Comparison of ENCODE assay signal across 28 cellular contexts in the genomic region with DNA sequence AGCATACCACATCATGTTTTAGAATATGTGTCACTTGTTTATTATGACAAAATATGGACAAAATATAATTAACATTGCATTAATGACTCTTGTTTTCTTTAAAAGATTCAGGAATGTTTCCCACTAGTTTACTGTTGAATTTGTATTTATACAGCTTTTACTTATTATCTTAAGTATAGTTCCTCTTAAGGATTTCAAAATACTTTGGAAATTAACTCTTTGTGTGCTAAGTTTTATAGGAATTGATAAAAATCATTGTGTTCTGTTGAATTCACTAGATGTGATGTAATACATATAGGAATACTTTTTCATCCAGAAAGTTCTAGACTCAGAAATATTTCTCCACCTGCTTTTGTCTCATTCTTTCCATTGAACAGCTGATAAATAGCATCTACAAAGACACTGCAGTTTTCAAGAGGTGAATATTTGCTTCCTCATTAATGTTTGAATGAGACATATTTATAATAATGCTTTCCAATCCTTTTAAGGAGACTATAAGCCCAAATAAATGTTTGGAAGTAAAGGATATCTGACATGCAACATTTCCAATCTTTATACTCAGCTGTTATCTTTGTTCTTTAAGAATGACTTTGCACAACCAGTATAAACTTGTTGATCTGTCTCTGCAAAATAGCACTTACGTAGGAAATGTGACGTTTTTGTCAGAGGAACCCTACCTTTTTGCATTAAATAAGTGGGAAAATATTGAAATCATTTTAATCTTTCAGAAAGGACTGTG. TPM values are rescaled to one million over a fixed set of nuclear protein-coding genes. Genes with fewer than 3 reads are reported as not detected.
"Had no signal": no experiment of that assay in that cellular context is flagged by ENCODE, and none has a peak within 500 bp of the region (broad histone marks: within the 10 kb centered on the region; RNA-seq: fewer than 3 reads in every experiment).

No MANE protein-coding gene starts in this region.

- H3K27me3 Mint-ChIP-seq: brain; dendritic cell treated with granulocyte-macrophage colony-stimulating factor and Interleukin-4, amounts not matched to agents 40 ng/mL and 50 ng/mL, for 4 days; naive B cell; stimulated activated memory B cell treated with anti-CD40 and anti-IgM and Interleukin-4, amounts not matched to agents 10 μg/mL and 1 μg/mL and 100 μg/mL, for 72 hours; T-helper 17 cell had no signal

- ATAC-seq: foreskin keratinocyte; lower lobe of right lung; right lobe of liver; stimulated activated memory B cell treated with anti-CD40 and anti-IgM and Interleukin-4, amounts not matched to agents 10 μg/mL and 1 μg/mL and 100 μg/mL, for 72 hours; T-helper 17 cell had no signal

- FAIRE-seq: endometrium, keratinocyte had no signal

- H3K4me1 Mint-ChIP-seq: brain, naive B cell, neural crest cell had no signal

- H3K27ac ChIP-seq: foreskin keratinocyte, lower lobe of right lung, right lobe of liver, stomach, suprapubic skin, tibial nerve, WERI-Rb-1 had no signal

- H3K4me1 ChIP-seq: foreskin keratinocyte, right lobe of liver, stomach, suprapubic skin, tibial nerve had no signal

- H3K36me3 Mint-ChIP-seq: activated naive CD4-positive, alpha-beta T cell treated with anti-CD3 and anti-CD28 coated beads, Interleukin-2, amount 50 U/mL, for 72 hours; brain; naive B cell had no signal

- H3K9me3 Mint-ChIP-seq: activated T-cell treated with anti-CD3 and anti-CD28 coated beads, Interleukin-2, amount 50 U/mL, for 72 hours; dendritic cell treated with granulocyte-macrophage colony-stimulating factor and Interleukin-4, amounts not matched to agents 40 ng/mL and 50 ng/mL, for 4 days; stimulated activated memory B cell treated with anti-CD40 and anti-IgM and Interleukin-4, amounts not matched to agents 10 μg/mL and 1 μg/mL and 100 μg/mL, for 72 hours had no signal

- H3K27me3 ChIP-seq: foreskin keratinocyte, right lobe of liver, stomach, suprapubic skin, tibial nerve had no signal

- H3K9me3 ChIP-seq: lower lobe of right lung, right lobe of liver, stomach, suprapubic skin, tibial nerve had no signal

- H3K4me3 ChIP-seq: lower lobe of right lung, right lobe of liver, skin epidermis, stomach, suprapubic skin, tibial nerve had no signal

- H3K4me3 Mint-ChIP-seq: brain; dendritic cell treated with granulocyte-macrophage colony-stimulating factor and Interleukin-4, amounts not matched to agents 40 ng/mL and 50 ng/mL, for 4 days; naive B cell; neural crest cell; stimulated activated memory B cell treated with anti-CD40 and anti-IgM and Interleukin-4, amounts not matched to agents 10 μg/mL and 1 μg/mL and 100 μg/mL, for 72 hours; T-helper 17 cell had no signal

- H3K27ac Mint-ChIP-seq: activated naive CD4-positive, alpha-beta T cell treated with anti-CD3 and anti-CD28 coated beads, Interleukin-2, amount 50 U/mL, for 72 hours; activated T-cell treated with anti-CD3 and anti-CD28 coated beads, Interleukin-2, amount 50 U/mL, for 72 hours; brain; dendritic cell treated with granulocyte-macrophage colony-stimulating factor and Interleukin-4, amounts not matched to agents 40 ng/mL and 50 ng/mL, for 4 days; stimulated activated memory B cell treated with anti-CD40 and anti-IgM and Interleukin-4, amounts not matched to agents 10 μg/mL and 1 μg/mL and 100 μg/mL, for 72 hours; T-helper 17 cell had no signal

- DNase-seq: activated CD4-positive, alpha-beta T cell treated with anti-CD3 and anti-CD28 coated beads for 1 hour; activated CD4-positive, alpha-beta T cell treated with anti-CD3 and anti-CD28 coated beads, Interleukin-2, amount 50 U/mL, for 4 hours; activated CD8-positive, alpha-beta memory T cell treated with anti-CD3 and anti-CD28 coated beads, Interleukin-2, amount 50 U/mL, for 48 hours; activated gamma-delta T cell; activated T-cell treated with anti-CD3 and anti-CD28 coated beads, Interleukin-2, amount 50 U/mL, for 72 hours; aorta; caudate nucleus; effector CD4-positive, alpha-beta T cell; lower lobe of right lung; naive B cell; posterior cingulate gyrus; right lobe of liver; stimulated activated CD4-positive, alpha-beta T cell treated with anti-CD3 and anti-CD28 coated beads, Interleukin-1b, Interleukin-23, amount 100 ng/mL, for 48 hours; stomach; T-helper 17 cell; WERI-Rb-1 had no signal

- H3K36me3 ChIP-seq: lower lobe of right lung, right lobe of liver, stomach, suprapubic skin, tibial nerve, WERI-Rb-1 had no signal

RNA-seq across cellular contexts. Expression of a gene that starts 38.4 kb away (rescaled TPM):
- total RNA-seq: epithelial cell of proximal tubule, foreskin keratinocyte, neural crest cell had no signal
- polyA plus RNA-seq: foreskin keratinocyte, keratinocyte had no signal
